In genomic region chr14:61587397-61587713, GRCh38 we compare ENCODE assay signal across 1 cellular context.
TF ChIP-seq lines count a peak whose summit lies in the region.

No MANE protein-coding gene starts in this region.

TF ChIP-seq in IMR-90, 13 proteins besides CTCF, POLR2A, EP300 and RAD21:
- TF ChIP-seq USF2 (IDR thresholded peaks at IDR 0.05; ENCODE audit: low read depth, low read length) (no peak), FOS (IDR thresholded peaks at IDR 0.05; ENCODE audit: low read depth, low read length) (no peak), CHD1 (IDR thresholded peaks at IDR 0.05; ENCODE audit: low read depth, low read length) (no peak), SMC3 (IDR thresholded peaks at IDR 0.05; ENCODE audit: low read depth, low read length) (no peak), BHLHE40 (IDR thresholded peaks at IDR 0.05; ENCODE audit: low read depth, low read length) (no peak), RCOR1 (IDR thresholded peaks at IDR 0.05; ENCODE audit: insufficient replicate concordance, low read length) (no peak), MXI1 (IDR thresholded peaks at IDR 0.05; ENCODE audit: borderline replicate concordance, low read depth, low read length) (no peak), ELK1 (IDR thresholded peaks at IDR 0.05; ENCODE audit: borderline replicate concordance, low read depth, low read length) (no peak), MAZ (IDR thresholded peaks at IDR 0.05; ENCODE audit: borderline replicate concordance, low read depth, low read length) (no peak), RFX5 (IDR thresholded peaks at IDR 0.05; ENCODE audit: low read depth, low read length) (no peak), NFE2L2 (IDR thresholded peaks at IDR 0.05; ENCODE audit: low read depth, low read length) (no peak), MAFK (IDR thresholded peaks at IDR 0.05; ENCODE audit: low read depth, low read length) (no peak), CEBPB (IDR thresholded peaks at IDR 0.05; ENCODE audit: low read depth, low read length) (no peak)
